1 cellular context compared by ENCODE assay signal in the genomic region with DNA sequence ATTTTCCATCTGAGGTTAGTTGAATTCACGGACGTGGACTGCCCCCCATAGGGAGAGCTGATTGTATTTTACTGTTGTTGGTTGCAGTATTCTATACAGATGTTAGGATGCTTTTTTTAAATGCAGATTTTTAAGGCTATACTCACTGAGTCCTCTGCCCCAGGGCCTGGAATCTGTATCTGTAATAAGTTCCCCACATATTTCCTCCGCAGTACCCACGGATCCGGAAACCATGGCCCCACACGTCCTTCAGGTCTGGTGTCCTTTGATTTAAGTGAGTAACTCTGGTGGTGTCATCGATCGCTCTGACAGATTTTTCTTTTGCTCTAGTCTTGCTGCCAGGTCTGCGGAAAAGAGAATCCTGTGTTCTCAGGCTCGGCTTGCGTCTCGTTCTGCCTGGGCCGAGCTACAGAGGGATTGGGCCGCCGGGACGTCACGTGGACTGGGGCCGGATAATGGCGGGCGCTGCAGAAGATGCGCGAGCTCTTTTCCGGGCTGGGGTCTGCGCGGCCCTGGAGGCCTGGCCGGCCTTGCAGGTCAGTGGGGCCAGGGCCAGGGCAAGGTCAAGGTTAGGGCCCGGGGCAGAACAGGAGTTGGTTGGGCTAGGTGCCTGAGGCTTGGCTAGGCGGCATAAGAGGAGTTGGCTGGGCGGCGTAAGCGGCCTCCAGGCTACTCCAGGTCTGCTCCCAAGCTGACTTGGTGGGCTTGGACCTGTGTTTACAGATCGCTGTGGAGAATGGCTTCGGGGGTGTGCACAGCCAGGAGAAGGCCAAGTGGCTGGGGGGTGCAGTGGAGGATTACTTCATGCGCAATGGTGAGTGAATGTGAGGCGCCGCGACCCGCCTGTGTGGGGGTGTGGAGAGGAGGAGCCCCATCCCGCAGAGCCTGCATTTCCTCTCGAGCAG.
TF ChIP-seq lines count a peak whose summit lies in the region.

A gene with protein sequence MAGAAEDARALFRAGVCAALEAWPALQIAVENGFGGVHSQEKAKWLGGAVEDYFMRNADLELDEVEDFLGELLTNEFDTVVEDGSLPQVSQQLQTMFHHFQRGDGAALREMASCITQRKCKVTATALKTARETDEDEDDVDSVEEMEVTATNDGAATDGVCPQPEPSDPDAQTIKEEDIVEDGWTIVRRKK (plus strand): TSS at position 438 of the 905 bp plus-strand sequence. CDS start 18 bp downstream, at position 456.

TF ChIP-seq in SK-N-SH, 30 proteins besides CTCF, POLR2A, EP300 and RAD21 (continued from another document):
- TF ChIP-seq, protein P1, sequence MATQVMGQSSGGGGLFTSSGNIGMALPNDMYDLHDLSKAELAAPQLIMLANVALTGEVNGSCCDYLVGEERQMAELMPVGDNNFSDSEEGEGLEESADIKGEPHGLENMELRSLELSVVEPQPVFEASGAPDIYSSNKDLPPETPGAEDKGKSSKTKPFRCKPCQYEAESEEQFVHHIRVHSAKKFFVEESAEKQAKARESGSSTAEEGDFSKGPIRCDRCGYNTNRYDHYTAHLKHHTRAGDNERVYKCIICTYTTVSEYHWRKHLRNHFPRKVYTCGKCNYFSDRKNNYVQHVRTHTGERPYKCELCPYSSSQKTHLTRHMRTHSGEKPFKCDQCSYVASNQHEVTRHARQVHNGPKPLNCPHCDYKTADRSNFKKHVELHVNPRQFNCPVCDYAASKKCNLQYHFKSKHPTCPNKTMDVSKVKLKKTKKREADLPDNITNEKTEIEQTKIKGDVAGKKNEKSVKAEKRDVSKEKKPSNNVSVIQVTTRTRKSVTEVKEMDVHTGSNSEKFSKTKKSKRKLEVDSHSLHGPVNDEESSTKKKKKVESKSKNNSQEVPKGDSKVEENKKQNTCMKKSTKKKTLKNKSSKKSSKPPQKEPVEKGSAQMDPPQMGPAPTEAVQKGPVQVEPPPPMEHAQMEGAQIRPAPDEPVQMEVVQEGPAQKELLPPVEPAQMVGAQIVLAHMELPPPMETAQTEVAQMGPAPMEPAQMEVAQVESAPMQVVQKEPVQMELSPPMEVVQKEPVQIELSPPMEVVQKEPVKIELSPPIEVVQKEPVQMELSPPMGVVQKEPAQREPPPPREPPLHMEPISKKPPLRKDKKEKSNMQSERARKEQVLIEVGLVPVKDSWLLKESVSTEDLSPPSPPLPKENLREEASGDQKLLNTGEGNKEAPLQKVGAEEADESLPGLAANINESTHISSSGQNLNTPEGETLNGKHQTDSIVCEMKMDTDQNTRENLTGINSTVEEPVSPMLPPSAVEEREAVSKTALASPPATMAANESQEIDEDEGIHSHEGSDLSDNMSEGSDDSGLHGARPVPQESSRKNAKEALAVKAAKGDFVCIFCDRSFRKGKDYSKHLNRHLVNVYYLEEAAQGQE (IDR thresholded peaks at IDR 0.05; ENCODE audit: low read depth, low read length): peak; percentile 69
- TF ChIP-seq, protein P2, sequence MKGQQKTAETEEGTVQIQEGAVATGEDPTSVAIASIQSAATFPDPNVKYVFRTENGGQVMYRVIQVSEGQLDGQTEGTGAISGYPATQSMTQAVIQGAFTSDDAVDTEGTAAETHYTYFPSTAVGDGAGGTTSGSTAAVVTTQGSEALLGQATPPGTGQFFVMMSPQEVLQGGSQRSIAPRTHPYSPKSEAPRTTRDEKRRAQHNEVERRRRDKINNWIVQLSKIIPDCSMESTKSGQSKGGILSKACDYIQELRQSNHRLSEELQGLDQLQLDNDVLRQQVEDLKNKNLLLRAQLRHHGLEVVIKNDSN (IDR thresholded peaks at IDR 0.05; ENCODE audit: borderline replicate concordance, low read depth): peak; percentile 97
- TF ChIP-seq POLR2AphosphoS5 (IDR thresholded peaks at IDR 0.05; ENCODE audit: low read depth, low read length): peak; percentile 70
- peak; percentile 51 for TF ChIP-seq CHD2 (IDR thresholded peaks at IDR 0.05; ENCODE audit: low read length, partially characterized antibody)
- no peak for TF ChIP-seq EZH2phosphoT487 (IDR thresholded peaks at IDR 0.05; ENCODE audit: borderline replicate concordance, low read depth)
- TF ChIP-seq, protein P3, sequence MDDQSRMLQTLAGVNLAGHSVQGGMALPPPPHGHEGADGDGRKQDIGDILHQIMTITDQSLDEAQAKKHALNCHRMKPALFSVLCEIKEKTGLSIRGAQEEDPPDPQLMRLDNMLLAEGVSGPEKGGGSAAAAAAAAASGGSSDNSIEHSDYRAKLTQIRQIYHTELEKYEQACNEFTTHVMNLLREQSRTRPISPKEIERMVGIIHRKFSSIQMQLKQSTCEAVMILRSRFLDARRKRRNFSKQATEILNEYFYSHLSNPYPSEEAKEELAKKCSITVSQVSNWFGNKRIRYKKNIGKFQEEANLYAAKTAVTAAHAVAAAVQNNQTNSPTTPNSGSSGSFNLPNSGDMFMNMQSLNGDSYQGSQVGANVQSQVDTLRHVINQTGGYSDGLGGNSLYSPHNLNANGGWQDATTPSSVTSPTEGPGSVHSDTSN (IDR thresholded peaks at IDR 0.05): peak; percentile 52
TF ChIP-seq in SK-N-SH: peak in this region for 13.
